8 cellular contexts compared by ENCODE assay signal in genomic region chr14:103527408-103528157, GRCh38. TPM values are rescaled to one million over a fixed set of nuclear protein-coding genes. Genes with fewer than 3 reads are reported as not detected.
A peak's percentile ranks its signal among the peaks of the same experiment; 100 is the strongest.
DNase-seq lines count a peak whose midpoint lies in the region; ATAC-seq, FAIRE-seq and TF ChIP-seq lines count a peak whose summit lies in the region.

No MANE protein-coding gene starts in this region.

- no peak for DNase-seq in adipocyte (ENCODE audit: low read depth)
- DNase-seq in D721Med (ENCODE audit: insufficient read length, low spot score): no peak
- no peak for DNase-seq in aorta

- WGBS in aorta, 2 donors: 85 to 91% methylated on average over 14 of the region's 14 CpGs

- ATAC-seq in GM19023 (IDR thresholded peaks at IDR 0.05; ENCODE audit: unreplicated experiment) (peak; percentile 51), HG03460 (IDR thresholded peaks at IDR 0.05; ENCODE audit: unreplicated experiment) (peak; percentile 66), HG03039 (IDR thresholded peaks at IDR 0.05; ENCODE audit: unreplicated experiment) (no peak), aorta (ENCODE audit: low FRiP score) (no peak)

- H3K9me3 ChIP-seq in adipocyte (ENCODE audit: control insufficient read depth, low read length) (no peaks in the 10 kb centered on the region), mucosa of stomach (ENCODE audit: control insufficient read depth, low read length) (no peaks in the 10 kb centered on the region), aorta (ENCODE audit: control insufficient read depth, low read length) (no peaks in the 10 kb centered on the region)

- intact Hi-C loops in aorta (cut with DNase I): no loop called here

- H3K27me3 ChIP-seq in adipocyte (replicated peaks; ENCODE audit: control insufficient read depth, insufficient read depth, low read length) (no peaks in the 10 kb centered on the region), mucosa of stomach (ENCODE audit: control insufficient read depth, insufficient read depth, low read length) (peaks cover 3% of the 10 kb centered on the region), aorta (ENCODE audit: control insufficient read depth in 1 of 2, insufficient read depth in 2 of 2, low read length in 1 of 2) (no peaks in the 10 kb centered on the region)

- no peak for FAIRE-seq in D721Med (lab: Jason Lieb, UNC)

- H3K36me3 ChIP-seq in adipocyte (ENCODE audit: control insufficient read depth, insufficient read depth, low read length, severe bottlenecking) (peaks cover 5% of the 10 kb centered on the region), mucosa of stomach (ENCODE audit: control insufficient read depth, insufficient read depth, low read length) (no peaks in the 10 kb centered on the region), aorta (ENCODE audit: control insufficient read depth in 1 of 2, insufficient read depth in 2 of 2, low read length in 1 of 2) (no peaks in the 10 kb centered on the region)

- H3K4me1 ChIP-seq in adipocyte (ENCODE audit: control insufficient read depth, insufficient read depth, low read length) (peaks cover 41% of the 10 kb centered on the region), mucosa of stomach (ENCODE audit: control insufficient read depth, insufficient read depth, low read length) (peaks cover 24% of the 10 kb centered on the region), aorta (ENCODE audit: control insufficient read depth in 1 of 2, insufficient read depth in 2 of 2, low read length in 2 of 2) (no peaks in the 10 kb centered on the region)

- peak overlapping the region; percentile 92 for H3K9ac ChIP-seq in adipocyte (ENCODE audit: low read length)
- peak overlapping the region; percentile 82 for H3K9ac ChIP-seq in mucosa of stomach (ENCODE audit: low read length)

- peak overlapping the region; percentile 85 for H3K4me3 ChIP-seq in adipocyte (ENCODE audit: low read length)
- no peak overlapping the region for H3K4me3 ChIP-seq in mucosa of stomach (ENCODE audit: low read length)
- H3K4me3 ChIP-seq in aorta (ENCODE audit: low read length in 2 of 2): no peak overlapping the region

- TF ChIP-seq CTCF in C4-2B (conservative IDR thresholded peaks at IDR 0.05): no peak
- TF ChIP-seq CTCF in D721Med (IDR thresholded peaks at IDR 0.05; ENCODE audit: insufficient read depth, missing control alignments): no peak

- H3K27ac ChIP-seq in C4-2B (peak overlapping the region; percentile 96), aorta (ENCODE audit: low read depth in 1 of 2, low read length in 2 of 2) (no peak overlapping the region)

RNA-seq across cellular contexts. Expression of gene TRMT61A, which starts 1.4 kb away (rescaled TPM):
- total RNA-seq in aorta: 10 to 100 TPM; 11.4 to 11.8 TPM
- 10 to 100 TPM in 1 of 2 donors, 1 to 10 TPM in 1; 6.4 to 12.4 TPM for polyA plus RNA-seq in aorta

RNA-seq across cellular contexts. Expression of gene CKB, which starts 5.0 kb away (rescaled TPM):
- total RNA-seq in aorta: 100 to 1,000 TPM in 1 of 2 donors, 10 to 100 TPM in 1; 78.1 to 109 TPM
- polyA plus RNA-seq in aorta: 10 to 100 TPM; 46.6 to 91.3 TPM

RNA-seq across cellular contexts. Expression of gene BAG5, which starts 34.9 kb away (rescaled TPM):
- 10 to 100 TPM; 30.4 to 30.8 TPM for total RNA-seq in aorta
- 10 to 100 TPM in 1 of 2 donors, 1 to 10 TPM in 1; 9.2 to 14.9 TPM for polyA plus RNA-seq in aorta

RNA-seq across cellular contexts. Expression of gene COA8, which starts 35.2 kb away (rescaled TPM):
- total RNA-seq in aorta: 10 to 100 TPM; 27.6 to 33.3 TPM
- polyA plus RNA-seq in aorta: 10 to 100 TPM; 44.2 to 71.7 TPM

Comparison
In these comparisons a context has a peak if more than half of its experiments do, and no peak if none do; other contexts are left out.
1. ATAC-seq: peak in GM19023 (single experiment) and HG03460 (single experiment); none in HG03039 (single experiment) and aorta (single experiment).